32 cellular contexts compared by ENCODE assay signal in genomic region chr13:35093356-35093755, GRCh38.
DNase-seq lines count a peak whose midpoint lies in the region; ATAC-seq and FAIRE-seq lines count a peak whose summit lies in the region.
"Had no signal": no experiment of that assay in that cellular context is flagged by ENCODE, and none has a peak within 500 bp of the region (broad histone marks: within the 10 kb centered on the region; RNA-seq: fewer than 3 reads in every experiment).

No MANE protein-coding gene starts in this region.

- H3K4me3 ChIP-seq in mesendoderm (ENCODE audit: low read length) = no peak overlapping the region
- H3K4me3 ChIP-seq: A549; BLaER1; BLaER1 treated with 17β-estradiol and CSF1 and Interleukin-3, amounts not matched to agents 10 nM and 100 nM had no signal

- no peak overlapping the region for H2BK15ac ChIP-seq in mesendoderm (replicated peaks; ENCODE audit: low read depth)

- H2AK5ac ChIP-seq in mesendoderm (ENCODE audit: low read length) = no peak overlapping the region

- WGBS in mesendoderm (ENCODE audit: extremely low coverage, insufficient coverage, low lambda C conversion rate) = no CpG with 5 or more reads among the region's 1 CpG

- DNase-seq in left ventricle myocardium superior (no peak), Right ventricle myocardium superior (no peak), mesendoderm (peak; percentile 59), HT-29 (ENCODE audit: low spot score) (no peak), ureter (ENCODE audit: low spot score) (no peak)
- DNase-seq: 8988T; ACHN; AML-193; BE2C; C1 segment of cervical spinal cord; Caco-2; Calu3; CD4-positive, alpha-beta memory T cell; CD4-positive, alpha-beta T cell; CD4-positive, CD25-positive, alpha-beta regulatory T cell; CD8-positive, alpha-beta memory T cell; CD8-positive, alpha-beta T cell; COR-L47; DMS 273 treated with DMSO at 0.1 percent for 48 hours; DMS153; DMS53; DMS79; DMS79 treated with DMSO at 0.1 percent for 48 hours; DND-41; EL had no signal

- ATAC-seq in left ventricle myocardium superior (peak; percentile 39), Right ventricle myocardium superior (ENCODE audit: poor library complexity) (no peak)
- ATAC-seq: A549; CD8-positive, alpha-beta T cell had no signal

- H3K56ac ChIP-seq in mesendoderm (ENCODE audit: low read length) = no peak overlapping the region

- H3K36me3 ChIP-seq in mesendoderm (ENCODE audit: control insufficient read depth, insufficient read depth, low read length) = no peaks in the 10 kb centered on the region
- H3K36me3 ChIP-seq: BE2C; BLaER1; BLaER1 treated with 17β-estradiol and CSF1 and Interleukin-3, amounts not matched to agents 10 nM and 100 nM had no signal

- H4K8ac ChIP-seq in mesendoderm (ENCODE audit: low read depth, low read length) = no peak overlapping the region

- no peak overlapping the region for H3K18ac ChIP-seq in mesendoderm (ENCODE audit: low read length)

- no peak overlapping the region for H3K27ac ChIP-seq in mesendoderm (ENCODE audit: low read depth, low read length)
- H3K27ac ChIP-seq: 22Rv1; A549; BLaER1; BLaER1 treated with 17β-estradiol and CSF1 and Interleukin-3, amounts not matched to agents 10 nM and 100 nM; C4-2B had no signal

- no peak overlapping the region for H2BK120ac ChIP-seq in mesendoderm (ENCODE audit: low read depth, low read length)

- H3K79me1 ChIP-seq in mesendoderm (ENCODE audit: low read length) = no peaks in the 10 kb centered on the region

- no peak overlapping the region for H3K4ac ChIP-seq in mesendoderm (ENCODE audit: low read depth, low read length)

- peak; percentile 43 for FAIRE-seq in islet of Langerhans (lab: Jason Lieb, UNC)
- FAIRE-seq: A549, D721Med had no signal

- no peak overlapping the region for H3K4me2 ChIP-seq in mesendoderm (ENCODE audit: low read length)
- H3K4me2 ChIP-seq: A549; BLaER1; BLaER1 treated with 17β-estradiol and CSF1 and Interleukin-3, amounts not matched to agents 10 nM and 100 nM had no signal

- H3K23ac ChIP-seq in mesendoderm (ENCODE audit: low read length) = no peak overlapping the region

- H4K5ac ChIP-seq in mesendoderm (ENCODE audit: low read length) = no peak overlapping the region

- no peak overlapping the region for H3K9ac ChIP-seq in mesendoderm (ENCODE audit: low read length)
- H3K9ac ChIP-seq: BLaER1; BLaER1 treated with 17β-estradiol and CSF1 and Interleukin-3, amounts not matched to agents 10 nM and 100 nM had no signal

- H3K79me2 ChIP-seq in mesendoderm (ENCODE audit: control insufficient read depth, insufficient read depth, low read length) = no peaks in the 10 kb centered on the region

- no peaks in the 10 kb centered on the region for H3K27me3 ChIP-seq in mesendoderm (ENCODE audit: insufficient read depth, low read length, poor library complexity)
- H3K27me3 ChIP-seq: BE2C; BLaER1; BLaER1 treated with 17β-estradiol and CSF1 and Interleukin-3, amounts not matched to agents 10 nM and 100 nM had no signal

- no peaks in the 10 kb centered on the region for H3K4me1 ChIP-seq in mesendoderm (ENCODE audit: control insufficient read depth, low read depth, low read length)
- H3K4me1 ChIP-seq: A549; BE2C; BLaER1; BLaER1 treated with 17β-estradiol and CSF1 and Interleukin-3, amounts not matched to agents 10 nM and 100 nM; Caco-2 had no signal

- H2BK5ac ChIP-seq in mesendoderm (ENCODE audit: low read length) = no peak overlapping the region

- intact Hi-C loops in left ventricle myocardium superior (cut with micrococcal nuclease) = no loop called here
- intact Hi-C loops in Right ventricle myocardium superior (cut with DNase I) = no loop called here
